ENCODE assay signal across 9 cellular contexts in genomic region chr9:92664394-92665152, GRCh38. TPM values are rescaled to one million over a fixed set of nuclear protein-coding genes. Genes with fewer than 3 reads are reported as not detected.
A peak's percentile ranks its signal among the peaks of the same experiment; 100 is the strongest.
DNase-seq lines count a peak whose midpoint lies in the region; ATAC-seq and TF ChIP-seq lines count a peak whose summit lies in the region.
"Had no signal": no experiment of that assay in that cellular context is flagged by ENCODE, and none has a peak within 500 bp of the region (broad histone marks: within the 10 kb centered on the region; RNA-seq: fewer than 3 reads in every experiment).

No MANE protein-coding gene starts in this region.

- H3K4me1 ChIP-seq in ascending aorta, result peaks cover 0 to 11% of the 10 kb centered on the region in 2 donors

- H3K9me3 ChIP-seq in ascending aorta, result no peaks in the 10 kb centered on the region
- H3K9me3 ChIP-seq: neutrophil had no signal

- H3K36me3 ChIP-seq in ascending aorta, result peaks cover 0 to 8% of the 10 kb centered on the region in 2 donors

- H3K4me3 ChIP-seq in choroid plexus epithelial cell (ENCODE audit: low read depth, low read length), result no peak overlapping the region
- H3K4me3 ChIP-seq in ascending aorta, result no peak overlapping the region

- peaks cover 45% of the 10 kb centered on the region for H3K4me1 Mint-ChIP-seq in activated naive CD4-positive, alpha-beta T cell treated with anti-CD3 and anti-CD28 coated beads for 36 hours (ENCODE audit: low read depth)

- no peak overlapping the region for H3K27ac ChIP-seq in ascending aorta
- H3K27ac ChIP-seq: neutrophil had no signal

- peak overlapping the region; percentile 62 for H3K27ac Mint-ChIP-seq in activated naive CD4-positive, alpha-beta T cell treated with anti-CD3 and anti-CD28 coated beads for 36 hours

- H3K27me3 Mint-ChIP-seq in activated naive CD4-positive, alpha-beta T cell treated with anti-CD3 and anti-CD28 coated beads for 36 hours (ENCODE audit: low read depth), result no peaks in the 10 kb centered on the region

- intact Hi-C loops in activated naive CD4-positive, alpha-beta T cell treated with anti-CD3 and anti-CD28 coated beads for 36 hours (cut with micrococcal nuclease), result no loop called here
- intact Hi-C loops in ascending aorta (cut with DNase I), result no loop called here

- no peak for TF ChIP-seq CTCF in choroid plexus epithelial cell (conservative IDR thresholded peaks at IDR 0.05; ENCODE audit: low read depth, low read length)
- no peak for TF ChIP-seq CTCF in ascending aorta (IDR thresholded peaks at IDR 0.05)

- CTCF ChIA-PET in activated naive CD4-positive, alpha-beta T cell treated with anti-CD3 and anti-CD28 coated beads for 36 hours (lab: Charles Lee), result interaction anchor here (0.6 kb wide), 1 partner anchor 12 kb away, joined by 5 read pairs; no protein-coding TSS in a partner anchor

- no peak overlapping the region for H3K4me3 Mint-ChIP-seq in activated naive CD4-positive, alpha-beta T cell treated with anti-CD3 and anti-CD28 coated beads for 36 hours

- H3K9me3 Mint-ChIP-seq in activated naive CD4-positive, alpha-beta T cell treated with anti-CD3 and anti-CD28 coated beads for 36 hours, result no peaks in the 10 kb centered on the region

- peak; percentile 41 for DNase-seq in activated naive CD4-positive, alpha-beta T cell treated with anti-CD3 and anti-CD28 coated beads for 36 hours
- DNase-seq in activated naive CD4-positive, alpha-beta T cell treated with Interleukin-2 at 50 U/mL for 16 hours, result no peak
- peak; percentile 23 for DNase-seq in NCI-H1092 treated with DMSO at 0.1 percent for 48 hours (lab: John Stamatoyannopoulos, UW)
- peak; percentile 30 for DNase-seq in choroid plexus epithelial cell (ENCODE audit: low read depth)
- DNase-seq in stimulated activated naive CD8-positive, alpha-beta T cell treated with anti-CD3 and anti-CD28 coated beads, Interleukin-15, Interleukin-2, amounts not matched to agents 100 U/mL and 50 U/mL, for 24 hours, result no peak
- no peak for DNase-seq in UCSD-AML1 (lab: John Stamatoyannopoulos, UW; ENCODE audit: unreplicated experiment)
- DNase-seq in ascending aorta (ENCODE audit: low spot score in 2 of 2), result no peak

- no peaks in the 10 kb centered on the region for H3K27me3 ChIP-seq in ascending aorta
- H3K27me3 ChIP-seq: neutrophil had no signal

- H3K36me3 Mint-ChIP-seq in activated naive CD4-positive, alpha-beta T cell treated with anti-CD3 and anti-CD28 coated beads for 36 hours (ENCODE audit: low read depth), result peaks cover 7% of the 10 kb centered on the region

- ATAC-seq in stimulated activated naive CD8-positive, alpha-beta T cell treated with anti-CD3 and anti-CD28 coated beads, Interleukin-15, Interleukin-2, amounts not matched to agents 100 U/mL and 50 U/mL, for 24 hours, result peak; percentile 42
- ATAC-seq in HG03139 (IDR thresholded peaks at IDR 0.05; ENCODE audit: unreplicated experiment), result no peak

RNA-seq across cellular contexts. Expression of gene IPPK, which starts 5.4 kb away (rescaled TPM):
- 1 to 10 TPM; 7.6 to 8.2 TPM for total RNA-seq in activated naive CD4-positive, alpha-beta T cell treated with anti-CD3 and anti-CD28 coated beads for 36 hours
- total RNA-seq in ascending aorta, result 28.0 TPM

Comparison
In these comparisons a context has a peak if more than half of its experiments do, and no peak if none do; other contexts are left out.
1. DNase-seq: peak in activated naive CD4-positive, alpha-beta T cell treated with anti-CD3 and anti-CD28 coated beads for 36 hours (single experiment), NCI-H1092 treated with DMSO at 0.1 percent for 48 hours (single experiment) and choroid plexus epithelial cell (single experiment); none in activated naive CD4-positive, alpha-beta T cell treated with Interleukin-2 at 50 U/mL for 16 hours (single experiment), stimulated activated naive CD8-positive, alpha-beta T cell treated with anti-CD3 and anti-CD28 coated beads, Interleukin-15, Interleukin-2, amounts not matched to agents 100 U/mL and 50 U/mL, for 24 hours (single experiment), UCSD-AML1 (single experiment) and ascending aorta (0 of 2).